In genomic region chr1:155745284-155746228, GRCh38 we compare ENCODE assay signal across 8 cellular contexts. TPM values are rescaled to one million over a fixed set of nuclear protein-coding genes. Genes with fewer than 3 reads are reported as not detected.
DNase-seq lines count a peak whose midpoint lies in the region; ATAC-seq, FAIRE-seq and TF ChIP-seq lines count a peak whose summit lies in the region.
"Not testable (repeated sequence)": the region's sequence is repeated elsewhere in the genome, so short reads cannot be mapped to it uniquely, and the experiment has no call there.

No MANE protein-coding gene starts in this region.

- not testable (repeated sequence) for H4K20me1 ChIP-seq in keratinocyte (ENCODE audit: control insufficient read depth, extremely low read depth, insufficient read depth, low read length)

- peak; percentile 98 for DNase-seq in AG10803 (ENCODE audit: low read depth)
- DNase-seq in NCI-H345 treated with DMSO at 0.1 percent for 48 hours (lab: John Stamatoyannopoulos, UW; ENCODE audit: unreplicated experiment): peak; percentile 99
- DNase-seq in activated CD4-positive, CD25-positive, alpha-beta regulatory T cell treated with anti-CD3 and anti-CD28 coated beads, Interleukin-2, amount 50 U/mL, for 16 hours (ENCODE audit: low read depth, low spot score): peak; percentile 84
- peak; percentile 98 for DNase-seq in cerebellar cortex (ENCODE audit: low spot score)
- peak; percentile 86 for DNase-seq in keratinocyte (ENCODE audit: low read depth, low spot score)
- peak; percentile 96 to 99 (median 97) for DNase-seq in stimulated activated CD4-positive, alpha-beta T cell treated with anti-CD3 and anti-CD28 coated beads, Interleukin-12 subunit alpha, Interleukin-12 subunit beta, amount 100 ng/mL, for 48 hours (ENCODE audit: low read depth in 2 of 3, low spot score in 1 of 3)

- not testable (repeated sequence) for FAIRE-seq in keratinocyte (lab: Jason Lieb, UNC)

- H3K4me2 ChIP-seq in keratinocyte (ENCODE audit: control insufficient read depth, extremely low read depth, insufficient read depth, low read depth, low read length): peak overlapping the region; percentile 88

- not testable (repeated sequence) for H3K27me3 ChIP-seq in keratinocyte (ENCODE audit: control insufficient read depth, extremely low read depth, insufficient read depth, low read length)

- peak overlapping the region; percentile 84 for H3K9ac ChIP-seq in keratinocyte (ENCODE audit: control insufficient read depth, extremely low read depth, insufficient read depth, low read length)

- ATAC-seq in GM19035 (IDR thresholded peaks at IDR 0.05; ENCODE audit: unreplicated experiment): peak; percentile 87
- ATAC-seq in HG03342 (IDR thresholded peaks at IDR 0.05; ENCODE audit: unreplicated experiment): peak; percentile 85

- not testable (repeated sequence) for H3K4me1 ChIP-seq in keratinocyte (ENCODE audit: control insufficient read depth, extremely low read depth, insufficient read depth, low read length)

- dilution Hi-C loops in keratinocyte (cut with MboI; ENCODE audit: extremely low pct_ligation_motif_present, low sequenced_read_pairs): not testable (repeated sequence)

- H3K27ac ChIP-seq in keratinocyte (ENCODE audit: control insufficient read depth, insufficient read depth, low read length): peak overlapping the region; percentile 81

- not testable (repeated sequence) for TF ChIP-seq CTCF in AG10803 (conservative IDR thresholded peaks at IDR 0.05; ENCODE audit: low read length); keratinocyte (optimal IDR thresholded peaks at IDR 0.05 in 1 of 3, IDR thresholded peaks at IDR 0.05 in 1 of 3, conservative IDR thresholded peaks at IDR 0.05 in 1 of 3; ENCODE audit: extremely low read depth in 1 of 3, insufficient read depth in 2 of 3, low read length in 3 of 3)

- H3K9me1 ChIP-seq in keratinocyte (ENCODE audit: control insufficient read depth, extremely low read depth, insufficient read depth, low read length): not testable (repeated sequence)

- H3K36me3 ChIP-seq in keratinocyte (ENCODE audit: control insufficient read depth in 2 of 2, extremely low read depth in 1 of 2, insufficient read depth in 2 of 2, low read length in 2 of 2): not testable (repeated sequence)

- H3K9me3 ChIP-seq in keratinocyte (ENCODE audit: control insufficient read depth, low read depth, low read length): not testable (repeated sequence)

- H3K79me2 ChIP-seq in keratinocyte (ENCODE audit: control insufficient read depth, insufficient read depth, low read length): not testable (repeated sequence)

- peak overlapping the region; percentile 77 for H3K4me3 ChIP-seq in AG10803 (ENCODE audit: low read length)
- H3K4me3 ChIP-seq in keratinocyte (ENCODE audit: control insufficient read depth in 2 of 3, extremely low read depth in 1 of 3, insufficient read depth in 2 of 3, low read depth in 1 of 3, low read length in 3 of 3): peak overlapping the region; percentile 60 to 82 (median 79)

- H2AFZ ChIP-seq in keratinocyte (ENCODE audit: control insufficient read depth, low read length): peak overlapping the region; percentile 79

RNA-seq across cellular contexts. Expression of gene DAP3, which starts 56.7 kb away (rescaled TPM):
- 160 to 210 TPM (median 203 TPM) in 3 replicates for polyA plus RNA-seq in keratinocyte
- polyA plus RNA-seq in keratinocyte (2011; ENCODE audit: low read depth): 113 TPM
- 114 and 158 TPM in 2 replicates for polyA plus RNA-seq in keratinocyte (2011; cell fraction: cytosol; rRNA removed)
- 195 and 227 TPM in 2 replicates for polyA plus RNA-seq in keratinocyte (2011; cell fraction: nucleus; rRNA removed)
- polyA plus RNA-seq in keratinocyte (2012; ENCODE audit: low replicate concordance): 107 and 153 TPM in 2 replicates
- 81.6 to 167 TPM (median 162 TPM) in 3 replicates for polyA minus RNA-seq in keratinocyte
- 102 TPM for polyA minus RNA-seq in keratinocyte (2011; cell fraction: cytosol; rRNA and poly(A)+ RNA removed)
- polyA minus RNA-seq in keratinocyte (2011; cell fraction: nucleus; rRNA and poly(A)+ RNA removed): 80.3 and 122 TPM in 2 replicates

RNA-seq across cellular contexts. Expression of gene YY1AP1, which starts 57.0 kb away (rescaled TPM):
- 33.0 to 79.1 TPM (median 45.2 TPM) in 3 replicates for polyA plus RNA-seq in keratinocyte
- polyA plus RNA-seq in keratinocyte (2011; ENCODE audit: low read depth): 115 TPM
- 31.9 and 43.7 TPM in 2 replicates for polyA plus RNA-seq in keratinocyte (2011; cell fraction: cytosol; rRNA removed)
- polyA plus RNA-seq in keratinocyte (2011; cell fraction: nucleus; rRNA removed): 49.0 and 54.0 TPM in 2 replicates
- polyA plus RNA-seq in keratinocyte (2012; ENCODE audit: low replicate concordance): 29.2 and 35.9 TPM in 2 replicates
- polyA minus RNA-seq in keratinocyte: 36.3 to 49.5 TPM (median 40.4 TPM) in 3 replicates
- polyA minus RNA-seq in keratinocyte (2011; cell fraction: cytosol; rRNA and poly(A)+ RNA removed): 23.0 TPM
- 14.6 and 19.9 TPM in 2 replicates for polyA minus RNA-seq in keratinocyte (2011; cell fraction: nucleus; rRNA and poly(A)+ RNA removed)

Comparison
In these comparisons a context has a peak if more than half of its experiments do, and no peak if none do; other contexts are left out.
1. Peak in every context shown above with its lines: DNase-seq, ATAC-seq, H3K4me3 ChIP-seq and H3K27ac ChIP-seq.